ENCODE assay signal across 24 cellular contexts in genomic region chr1:154822717-154823116, GRCh38.
"Had no signal": no experiment of that assay in that cellular context is flagged by ENCODE, and none has a peak within 500 bp of the region (broad histone marks: within the 10 kb centered on the region; RNA-seq: fewer than 3 reads in every experiment).

No MANE protein-coding gene starts in this region.

- DNase-seq: activated CD4-positive, alpha-beta T cell treated with anti-CD3 and anti-CD28 coated beads for 4 hours; activated CD4-positive, alpha-beta T cell treated with anti-CD3 and anti-CD28 coated beads, Interleukin-2, amount 50 U/mL, for 4 hours; activated naive CD4-positive, alpha-beta T cell; activated T-cell treated with anti-CD3 and anti-CD28 coated beads for 4 hours; activated T-cell treated with anti-CD3 and anti-CD28 coated beads, Interleukin-2, amount 50 U/mL, for 72 hours; anterior cingulate cortex; body of pancreas; dorsolateral prefrontal cortex; effector memory CD4-positive, alpha-beta T cell; gastrocnemius medialis; islet precursor cell; left ventricle myocardium inferior; nephron progenitor cell; ovary; right lobe of liver; stimulated activated CD4-positive, alpha-beta T cell treated with anti-CD3 and anti-CD28 coated beads, Interleukin-2, amount 100 ng/mL, for 48 hours; upper lobe of left lung had no signal

- H3K4me2 ChIP-seq: hepatocyte had no signal

- H3K9me3 ChIP-seq: body of pancreas, gastrocnemius medialis, left ventricle myocardium inferior, mucosa of descending colon, ovary, right lobe of liver, upper lobe of left lung, vagina had no signal

- H3K4me1 ChIP-seq: body of pancreas, right lobe of liver, upper lobe of left lung had no signal

- ATAC-seq: activated naive CD4-positive, alpha-beta T cell treated with anti-CD3 and anti-CD28 coated beads, Interleukin-2, amount 50 U/mL, for 72 hours; activated T-cell treated with anti-CD3 and anti-CD28 coated beads, Interleukin-2, amount 50 U/mL, for 72 hours; body of pancreas; gastrocnemius medialis; mucosa of descending colon; right lobe of liver had no signal

- H3K27me3 ChIP-seq: body of pancreas, cardiac muscle cell, dorsolateral prefrontal cortex, gastrocnemius medialis, hepatocyte, ovary, right lobe of liver, upper lobe of left lung, vagina had no signal

- H3K27ac ChIP-seq: body of pancreas, cardiac muscle cell, coronary artery, dorsolateral prefrontal cortex, gastrocnemius medialis, hepatocyte, ovary, right lobe of liver, upper lobe of left lung, vagina had no signal

- H3K36me3 ChIP-seq: cardiac muscle cell, gastrocnemius medialis, left ventricle myocardium inferior, ovary, right lobe of liver, upper lobe of left lung, vagina had no signal

- H3K4me3 ChIP-seq: body of pancreas, cardiac muscle cell, coronary artery, dorsolateral prefrontal cortex, gastrocnemius medialis, hepatocyte, left ventricle myocardium inferior, lung, mucosa of descending colon, ovary, right lobe of liver, upper lobe of left lung, vagina had no signal

- H2AFZ ChIP-seq: hepatocyte had no signal

- H3K79me2 ChIP-seq: hepatocyte had no signal
